In genomic region chr22:46581580-46582244, GRCh38 we compare ENCODE assay signal across 16 cellular contexts. TPM values are rescaled to one million over a fixed set of nuclear protein-coding genes. Genes with fewer than 3 reads are reported as not detected.
DNase-seq lines count a peak whose midpoint lies in the region; ATAC-seq and TF ChIP-seq lines count a peak whose summit lies in the region.
"Had no signal": no experiment of that assay in that cellular context is flagged by ENCODE, and none has a peak within 500 bp of the region (broad histone marks: within the 10 kb centered on the region; RNA-seq: fewer than 3 reads in every experiment).

No MANE protein-coding gene starts in this region.

- intact Hi-C loops in sciatic nerve (cut with DNase I) (no loop called here), ascending aorta (cut with DNase I) (no loop called here)

- DNase-seq in RWPE1 (ENCODE audit: low spot score) (no peak), hepatocyte (ENCODE audit: low spot score) (peak; percentile 25), sciatic nerve (ENCODE audit: low spot score) (peak; percentile 61), ascending aorta (ENCODE audit: low spot score in 2 of 2) (no peak), C1 segment of cervical spinal cord (lab: John Stamatoyannopoulos, UW) (no peak)
- no peak for DNase-seq in stimulated activated effector memory CD8-positive, alpha-beta T cell treated with anti-CD3 and anti-CD28 coated beads, Interleukin-12 subunit alpha, Interleukin-12 subunit beta, amount 100 ng/mL, for 72 hours (ENCODE audit: low spot score in 2 of 2)
- DNase-seq: activated CD4-positive, alpha-beta T cell treated with anti-CD3 and anti-CD28 coated beads, Interleukin-2, amount 50 U/mL, for 48 hours; activated effector memory CD4-positive, alpha-beta T cell treated with anti-CD3 and anti-CD28 coated beads, Interleukin-2, amount 50 U/mL, for 16 hours; effector CD8-positive, alpha-beta T cell; NCI-H1105; nucleus accumbens; stimulated activated CD4-positive, alpha-beta T cell treated with anti-CD3 and anti-CD28 coated beads, Interleukin-12 subunit alpha, Interleukin-12 subunit beta, amount 100 ng/mL, for 4 hours; T1000 had no signal

- no peak overlapping the region for H3K4me3 Mint-ChIP-seq in stimulated activated effector memory CD8-positive, alpha-beta T cell treated with anti-CD3 and anti-CD28 coated beads, Interleukin-12 subunit alpha, Interleukin-12 subunit beta, amount 100 ng/mL, for 72 hours

- TF ChIP-seq CTCF in DOHH2 (IDR thresholded peaks at IDR 0.05; ENCODE audit: low read depth, low read length, poor library complexity, severe bottlenecking) (no peak), RWPE1 (conservative IDR thresholded peaks at IDR 0.05; ENCODE audit: low read depth) (no peak), hepatocyte (IDR thresholded peaks at IDR 0.05; ENCODE audit: poor library complexity) (no peak), ascending aorta (IDR thresholded peaks at IDR 0.05) (no peak)

- H3K36me3 Mint-ChIP-seq in stimulated activated effector memory CD8-positive, alpha-beta T cell treated with anti-CD3 and anti-CD28 coated beads, Interleukin-12 subunit alpha, Interleukin-12 subunit beta, amount 100 ng/mL, for 72 hours: peaks cover 12% of the 10 kb centered on the region

- POLR2A ChIA-PET in RWPE1 (lab: Yijun Ruan, JAX; ENCODE audit: low non-redundant PET): no interaction called here

- H3K4me1 Mint-ChIP-seq in stimulated activated effector memory CD8-positive, alpha-beta T cell treated with anti-CD3 and anti-CD28 coated beads, Interleukin-12 subunit alpha, Interleukin-12 subunit beta, amount 100 ng/mL, for 72 hours: peaks cover 50% of the 10 kb centered on the region

- H3K27me3 ChIP-seq in DOHH2 (ENCODE audit: control insufficient read depth, low read length) (no peaks in the 10 kb centered on the region), hepatocyte (no peaks in the 10 kb centered on the region), ascending aorta (no peaks in the 10 kb centered on the region)
- H3K27me3 ChIP-seq: suprapubic skin had no signal

- WGBS in hepatocyte (ENCODE audit: low lambda C conversion rate, missing lambda C conversion rate): 87% methylated on average over 14 of the region's 14 CpGs

- H3K79me2 ChIP-seq in DOHH2 (ENCODE audit: control insufficient read depth, low read length) (peaks cover 53% of the 10 kb centered on the region), hepatocyte (peaks cover 85% of the 10 kb centered on the region)

- H3K9me3 ChIP-seq in DOHH2 (ENCODE audit: control insufficient read depth, insufficient read depth, low read length) (no peaks in the 10 kb centered on the region), hepatocyte (ENCODE audit: low read depth) (no peaks in the 10 kb centered on the region), ascending aorta (no peaks in the 10 kb centered on the region)
- H3K9me3 ChIP-seq: suprapubic skin had no signal

- H3K9me3 Mint-ChIP-seq in stimulated activated effector memory CD8-positive, alpha-beta T cell treated with anti-CD3 and anti-CD28 coated beads, Interleukin-12 subunit alpha, Interleukin-12 subunit beta, amount 100 ng/mL, for 72 hours: no peaks in the 10 kb centered on the region

- H3K9me2 ChIP-seq in DOHH2 (replicated peaks; ENCODE audit: control insufficient read depth, low read length) (no peaks in the 10 kb centered on the region), hepatocyte (replicated peaks; ENCODE audit: insufficient read depth) (no peaks in the 10 kb centered on the region)

- peak overlapping the region; percentile 75 for H3K4me2 ChIP-seq in DOHH2 (ENCODE audit: low read length)
- H3K4me2 ChIP-seq in hepatocyte: no peak overlapping the region

- CTCF ChIA-PET in RWPE1 (lab: Yijun Ruan, JAX): no interaction called here

- H3K4me1 ChIP-seq in DOHH2 (ENCODE audit: control insufficient read depth, low read length): peaks cover 67% of the 10 kb centered on the region
- peaks cover 52% of the 10 kb centered on the region for H3K4me1 ChIP-seq in hepatocyte (ENCODE audit: insufficient read depth)
- peaks cover 8 to 21% of the 10 kb centered on the region in 2 donors for H3K4me1 ChIP-seq in ascending aorta

- no peak overlapping the region for H2AFZ ChIP-seq in hepatocyte

- H3K27ac ChIP-seq in DOHH2 (ENCODE audit: low read depth, low read length) (peak overlapping the region; percentile 28; the same call in 1 of the 2 replicates), RWPE1 (peak overlapping the region; percentile 3), hepatocyte (no peak overlapping the region), ascending aorta (no peak overlapping the region)
- H3K27ac ChIP-seq: suprapubic skin had no signal

- H4K20me1 ChIP-seq in DOHH2 (ENCODE audit: control insufficient read depth, insufficient read depth, low read depth, low read length): no peaks in the 10 kb centered on the region
- H4K20me1 ChIP-seq in hepatocyte (ENCODE audit: insufficient read depth, poor library complexity, severe bottlenecking): peaks cover 44% of the 10 kb centered on the region

- H3K4me3 ChIP-seq in DOHH2 (ENCODE audit: low read length) (peak overlapping the region; percentile 48), hepatocyte (no peak overlapping the region), ascending aorta (no peak overlapping the region)
- H3K4me3 ChIP-seq: suprapubic skin had no signal

- H3K27ac Mint-ChIP-seq in stimulated activated effector memory CD8-positive, alpha-beta T cell treated with anti-CD3 and anti-CD28 coated beads, Interleukin-12 subunit alpha, Interleukin-12 subunit beta, amount 100 ng/mL, for 72 hours: no peak overlapping the region

- ATAC-seq in sciatic nerve (no peak), HG03196 (IDR thresholded peaks at IDR 0.05; ENCODE audit: unreplicated experiment) (no peak)
- ATAC-seq in stimulated activated effector memory CD8-positive, alpha-beta T cell treated with anti-CD3 and anti-CD28 coated beads, Interleukin-12 subunit alpha, Interleukin-12 subunit beta, amount 100 ng/mL, for 72 hours: no peak

- peaks cover 17% of the 10 kb centered on the region for H3F3A ChIP-seq in DOHH2 (ENCODE audit: control insufficient read depth, insufficient read depth)

- H3K36me3 ChIP-seq in DOHH2 (ENCODE audit: control insufficient read depth, low read length): no peaks in the 10 kb centered on the region
- no peaks in the 10 kb centered on the region for H3K36me3 ChIP-seq in hepatocyte (replicated peaks; ENCODE audit: insufficient read depth, low read depth)
- H3K36me3 ChIP-seq in ascending aorta: no peaks in the 10 kb centered on the region
- H3K36me3 ChIP-seq: suprapubic skin had no signal

RNA-seq across cellular contexts. Expression of gene GRAMD4, which starts 38.5 kb away (rescaled TPM):
- total RNA-seq in hepatocyte (21.2 and 21.8 TPM in 2 replicates), sciatic nerve (51.5 TPM), ascending aorta (20.2 TPM)
- polyA plus RNA-seq in hepatocyte: 31.0 and 32.6 TPM in 2 replicates

RNA-seq across cellular contexts. Expression of gene CELSR1, which starts 44.3 kb away (rescaled TPM):
- total RNA-seq in hepatocyte (5.8 and 8.7 TPM in 2 replicates), sciatic nerve (1.9 TPM), ascending aorta (10.5 TPM)
- 3.0 and 4.9 TPM in 2 replicates for polyA plus RNA-seq in hepatocyte

Comparison
In these comparisons a context has a peak if more than half of its experiments do, and no peak if none do; other contexts are left out.
1. H3K27ac ChIP-seq: peak in DOHH2 (single experiment) and RWPE1 (single experiment); none in hepatocyte (single experiment) and ascending aorta (0 of 2).
2. DNase-seq: peak in hepatocyte (single experiment) and sciatic nerve (single experiment); none in RWPE1 (single experiment), ascending aorta (0 of 2), stimulated activated effector memory CD8-positive, alpha-beta T cell treated with anti-CD3 and anti-CD28 coated beads, Interleukin-12 subunit alpha, Interleukin-12 subunit beta, amount 100 ng/mL, for 72 hours (0 of 2) and C1 segment of cervical spinal cord (0 of 14).